Comparison of ENCODE assay signal across 13 cellular contexts in the genomic region with DNA sequence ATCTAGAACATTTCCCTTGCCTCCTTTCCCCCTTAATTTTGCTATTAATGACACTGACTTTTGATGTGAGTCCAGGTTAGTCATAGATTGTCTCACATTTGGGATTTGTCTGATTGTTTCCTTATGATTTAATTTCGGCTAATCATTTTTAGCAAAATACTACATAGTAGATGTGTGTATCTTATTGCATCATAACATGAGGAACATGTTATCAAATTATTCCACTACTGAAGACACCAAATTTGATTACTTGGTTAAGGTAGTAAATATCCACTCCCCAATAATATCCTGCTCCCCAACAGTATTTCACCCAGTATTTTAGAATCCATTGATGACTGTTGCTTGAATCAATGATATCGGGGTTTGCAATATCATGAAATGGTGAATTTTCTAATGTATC. TPM values are rescaled to one million over a fixed set of nuclear protein-coding genes. Genes with fewer than 3 reads are reported as not detected.
DNase-seq lines count a peak whose midpoint lies in the region; ATAC-seq and TF ChIP-seq lines count a peak whose summit lies in the region.
"Had no signal": no experiment of that assay in that cellular context is flagged by ENCODE, and none has a peak within 500 bp of the region (broad histone marks: within the 10 kb centered on the region; RNA-seq: fewer than 3 reads in every experiment).

No MANE protein-coding gene starts in this region.

- H3K27ac ChIP-seq in DND-41 (ENCODE audit: low read length) = no peak overlapping the region
- H3K27ac ChIP-seq in Karpas-422 (ENCODE audit: low read length) = peak overlapping the region; percentile 29; the same call in 1 of the 2 replicates
- no peak overlapping the region for H3K27ac ChIP-seq in endodermal cell (ENCODE audit: low read depth, low read length)
- H3K27ac ChIP-seq: cardiac muscle cell, esophagus squamous epithelium, upper lobe of left lung had no signal

- no peak overlapping the region for H3K27ac Mint-ChIP-seq in endodermal cell

- H2AFZ ChIP-seq in DND-41 (ENCODE audit: low read depth, low read length) (no peak overlapping the region), Karpas-422 (ENCODE audit: low read length) (no peak overlapping the region)

- H3K27me3 Mint-ChIP-seq in endodermal cell (ENCODE audit: insufficient read depth) = no peaks in the 10 kb centered on the region

- H3K9ac ChIP-seq in DND-41 (ENCODE audit: low read depth, low read length) = peak overlapping the region; percentile 2; the same call in 1 of the 2 replicates
- H3K9ac ChIP-seq in Karpas-422 (ENCODE audit: low read length) = no peak overlapping the region; the same call in 1 of the 2 replicates
- H3K9ac ChIP-seq in endodermal cell (ENCODE audit: extremely low read depth, low read length, poor library complexity, severe bottlenecking) = no peak overlapping the region

- H3K4me3 Mint-ChIP-seq in endodermal cell = no peak overlapping the region

- H3K4me1 ChIP-seq in DND-41 (ENCODE audit: insufficient read depth, low read length) (peaks cover 51% of the 10 kb centered on the region), Karpas-422 (ENCODE audit: low read length) (peaks cover 40% of the 10 kb centered on the region), endodermal cell (ENCODE audit: control insufficient read depth, insufficient read depth, low read length) (no peaks in the 10 kb centered on the region)

- H4K20me1 ChIP-seq in DND-41 (ENCODE audit: insufficient read depth, low read length) (peaks cover 10% of the 10 kb centered on the region; the same call in 1 of the 2 replicates), Karpas-422 (ENCODE audit: insufficient read depth, low read depth, low read length) (peaks cover 11% of the 10 kb centered on the region; the same call in 1 of the 2 replicates)

- H3K36me3 Mint-ChIP-seq in endodermal cell (ENCODE audit: low read depth) = peaks cover 56% of the 10 kb centered on the region

- peaks cover 15% of the 10 kb centered on the region for H3K4me1 Mint-ChIP-seq in endodermal cell

- ATAC-seq in DND-41 (ENCODE audit: insufficient read depth, low read depth) = no peak
- ATAC-seq in HG02588 (IDR thresholded peaks at IDR 0.05; ENCODE audit: unreplicated experiment) = no peak

- H3K4me3 ChIP-seq in DND-41 (ENCODE audit: low read depth in 1 of 2, low read length in 2 of 2) (no peak overlapping the region; a peak in 1 of 4 replicates), Karpas-422 (ENCODE audit: low read length) (peak overlapping the region; percentile 40; the same call in 1 of the 2 replicates), endodermal cell (ENCODE audit: low read length) (peak overlapping the region; percentile 37)
- H3K4me3 ChIP-seq: cardiac muscle cell, esophagus squamous epithelium, upper lobe of left lung had no signal

- TF ChIP-seq CTCF in DND-41 (IDR thresholded peaks at IDR 0.05; ENCODE audit: borderline replicate concordance, extremely low read depth, low read length, poor library complexity, severe bottlenecking) (no peak), endodermal cell (conservative IDR thresholded peaks at IDR 0.05) (no peak)

- H3K36me3 ChIP-seq in DND-41 (ENCODE audit: insufficient read depth, low read length) (peaks cover 44% of the 10 kb centered on the region), Karpas-422 (ENCODE audit: insufficient read depth, low read length) (peaks cover 39% of the 10 kb centered on the region), endodermal cell (ENCODE audit: control insufficient read depth, insufficient read depth, low read length) (peaks cover 51% of the 10 kb centered on the region)

- DNase-seq in DND-41 (no peak), Karpas-422 (no peak), endodermal cell (no peak), G401 (ENCODE audit: low spot score) (no peak), iPS-NIHi7 (ENCODE audit: extremely low spot score) (no peak)
- DNase-seq: activated CD8-positive, alpha-beta memory T cell treated with anti-CD3 and anti-CD28 coated beads for 24 hours; DMS153; esophagus squamous epithelium; NCI-H1048; NCI-H748 treated with DMSO at 0.1 percent for 48 hours had no signal

- H3K9me2 ChIP-seq in Karpas-422 (replicated peaks; ENCODE audit: insufficient read depth, low read length) = no peaks in the 10 kb centered on the region

- in situ Hi-C loops in G401 (cut with HindIII; ENCODE audit: low sequenced_read_pairs) = no loop called here

- H3K9me3 ChIP-seq in DND-41 (ENCODE audit: insufficient read depth, low read length, severe bottlenecking) = no peaks in the 10 kb centered on the region
- H3K9me3 ChIP-seq in Karpas-422 (ENCODE audit: low read length) = no peaks in the 10 kb centered on the region
- H3K9me3 ChIP-seq in endodermal cell (ENCODE audit: control insufficient read depth, low read length) = peaks cover 4% of the 10 kb centered on the region
- H3K9me3 ChIP-seq: esophagus squamous epithelium, upper lobe of left lung had no signal

- H3K27me3 ChIP-seq in DND-41 (ENCODE audit: insufficient read depth, low read length, poor library complexity) (no peaks in the 10 kb centered on the region), Karpas-422 (ENCODE audit: low read length) (no peaks in the 10 kb centered on the region), endodermal cell (ENCODE audit: control insufficient read depth, insufficient read depth, low read length, poor library complexity, severe bottlenecking) (no peaks in the 10 kb centered on the region)
- H3K27me3 ChIP-seq: cardiac muscle cell, esophagus squamous epithelium, upper lobe of left lung had no signal

- H3K9me3 Mint-ChIP-seq in endodermal cell = peaks cover 5% of the 10 kb centered on the region

- H3K4me2 ChIP-seq in DND-41 (ENCODE audit: insufficient read depth, low read length) (peak overlapping the region; percentile 77), Karpas-422 (ENCODE audit: low read depth, low read length, poor library complexity, severe bottlenecking) (peak overlapping the region; percentile 81)

- H3K79me2 ChIP-seq in DND-41 (ENCODE audit: insufficient read depth, low read length) = peaks cover 43% of the 10 kb centered on the region
- H3K79me2 ChIP-seq in Karpas-422 (ENCODE audit: low read length) = peaks cover 54% of the 10 kb centered on the region

- no CpG with 5 or more reads among the region's 2 CpGs for WGBS in endodermal cell (ENCODE audit: insufficient coverage in 1 of 2, insufficient read length in 1 of 2), 2 experiments

RNA-seq across cellular contexts. Expression of a gene that starts 2.7 kb away (rescaled TPM):
- 18.6 and 25.3 TPM in 2 replicates for total RNA-seq in Karpas-422 (2014; rRNA removed; shearing (Covaris generic); ENCODE audit: low replicate concordance)
- 10 to 100 TPM; 27.1 to 33.9 TPM for total RNA-seq in endodermal cell
- 26.6 TPM for polyA plus RNA-seq in endodermal cell (2013, experiment 1 of 2)
- polyA plus RNA-seq in endodermal cell (2013, experiment 2 of 2) = 15.9 TPM
- total RNA-seq in G401 (2014; rRNA removed; shearing (Covaris generic)) = 7.3 and 18.5 TPM in 2 replicates

RNA-seq across cellular contexts. Expression of a gene that starts 12.0 kb away (rescaled TPM):
- total RNA-seq in Karpas-422 (2014; rRNA removed; shearing (Covaris generic); ENCODE audit: low replicate concordance) = 369 and 432 TPM in 2 replicates
- 100 to 1,000 TPM; 687 to 894 TPM for total RNA-seq in endodermal cell
- 855 TPM for polyA plus RNA-seq in endodermal cell (2013, experiment 1 of 2)
- 761 TPM for polyA plus RNA-seq in endodermal cell (2013, experiment 2 of 2)
- total RNA-seq in G401 (2014; rRNA removed; shearing (Covaris generic)) = 397 and 498 TPM in 2 replicates

RNA-seq across cellular contexts. Expression of a gene that starts 12.7 kb away (rescaled TPM):
- 42.2 and 62.1 TPM in 2 replicates for total RNA-seq in Karpas-422 (2014; rRNA removed; shearing (Covaris generic); ENCODE audit: low replicate concordance)
- 10 to 100 TPM; 75.5 to 93.9 TPM for total RNA-seq in endodermal cell
- polyA plus RNA-seq in endodermal cell (2013, experiment 1 of 2) = 77.4 TPM
- 74.6 TPM for polyA plus RNA-seq in endodermal cell (2013, experiment 2 of 2)
- 17.5 and 22.0 TPM in 2 replicates for total RNA-seq in G401 (2014; rRNA removed; shearing (Covaris generic))

RNA-seq across cellular contexts. Expression of a gene that starts 45.2 kb away (rescaled TPM):
- total RNA-seq in Karpas-422 (2014; rRNA removed; shearing (Covaris generic); ENCODE audit: low replicate concordance) = 104 and 156 TPM in 2 replicates
- under 1 TPM in 1 of 2 donors, not detected in 1; 0.80 TPM for total RNA-seq in endodermal cell
- not detected for polyA plus RNA-seq in endodermal cell (2013, experiment 1 of 2)
- polyA plus RNA-seq in endodermal cell (2013, experiment 2 of 2) = not detected
- not detected in 2 replicates for total RNA-seq in G401 (2014; rRNA removed; shearing (Covaris generic))
- total RNA-seq: cardiac muscle cell had no signal
- polyA plus RNA-seq: cardiac muscle cell had no signal

Comparison
In these comparisons a context has a peak if more than half of its experiments do, and no peak if none do; other contexts are left out.
1. H3K4me3 ChIP-seq: peak in Karpas-422 (single experiment) and endodermal cell (single experiment); none in DND-41 (0 of 2).